28 cellular contexts compared by ENCODE assay signal in genomic region chr16:86117235-86117634, GRCh38.
"Had no signal": no experiment of that assay in that cellular context is flagged by ENCODE, and none has a peak within 500 bp of the region (broad histone marks: within the 10 kb centered on the region; RNA-seq: fewer than 3 reads in every experiment).

No MANE protein-coding gene starts in this region.

- FAIRE-seq: islet of Langerhans, urothelium cell line had no signal

- H3K4me1 Mint-ChIP-seq: immature natural killer cell had no signal

- H3K36me3 ChIP-seq: heart left ventricle, left lung, lower lobe of right lung, neutrophil, suprapubic skin, thoracic aorta, tibial artery, upper lobe of right lung had no signal

- DNase-seq: heart left ventricle; hypothalamus; immature natural killer cell; kidney glomerular epithelial cell; left cardiac atrium; left lung; lower lobe of right lung; mammary epithelial cell; mesenchymal stem cell; naive thymus-derived CD8-positive, alpha-beta T cell; occipital lobe; psoas muscle; stimulated activated CD4-positive, alpha-beta T cell treated with anti-CD3 and anti-CD28 coated beads, Interleukin-2, amount 100 ng/mL, for 24 hours; stimulated activated CD4-positive, alpha-beta T cell treated with anti-CD3 and anti-CD28 coated beads, Interleukin-4, amount 100 ng/mL, for 1 hour; stimulated activated naive B cell treated with anti-CD40 and anti-IgM and Interleukin-4, amounts not matched to agents 10 μg/mL and 1 μg/mL and 100 μg/mL, for 72 hours; trophoblast cell; upper lobe of right lung had no signal

- H3K9ac ChIP-seq: parathyroid adenoma had no signal

- H3K4me1 ChIP-seq: heart left ventricle, left lung, lower lobe of right lung, parathyroid adenoma, psoas muscle, suprapubic skin, tibial artery, upper lobe of right lung had no signal

- H3K27ac Mint-ChIP-seq: immature natural killer cell; naive thymus-derived CD8-positive, alpha-beta T cell; stimulated activated naive B cell treated with anti-CD40 and anti-IgM and Interleukin-4, amounts not matched to agents 10 μg/mL and 1 μg/mL and 100 μg/mL, for 72 hours; stimulated activated naive CD8-positive, alpha-beta T cell treated with anti-CD3 and anti-CD28 coated beads, Interleukin-15, Interleukin-2, amounts not matched to agents 100 ng/mL and 50 ng/mL, for 24 hours had no signal

- H3K9me3 ChIP-seq: heart left ventricle, left lung, lower lobe of right lung, neutrophil, psoas muscle, suprapubic skin, thoracic aorta, tibial artery, upper lobe of right lung had no signal

- H3K4me3 ChIP-seq: heart left ventricle, left lung, lower lobe of right lung, psoas muscle, smooth muscle cell, suprapubic skin, thoracic aorta, tibial artery, upper lobe of right lung had no signal

- H3K4me3 Mint-ChIP-seq: immature natural killer cell; naive thymus-derived CD8-positive, alpha-beta T cell; neural crest cell; stimulated activated naive B cell treated with anti-CD40 and anti-IgM and Interleukin-4, amounts not matched to agents 10 μg/mL and 1 μg/mL and 100 μg/mL, for 72 hours; stimulated activated naive CD8-positive, alpha-beta T cell treated with anti-CD3 and anti-CD28 coated beads, Interleukin-15, Interleukin-2, amounts not matched to agents 100 ng/mL and 50 ng/mL, for 24 hours had no signal

- H3K36me3 Mint-ChIP-seq: immature natural killer cell; naive thymus-derived CD8-positive, alpha-beta T cell; stimulated activated naive B cell treated with anti-CD40 and anti-IgM and Interleukin-4, amounts not matched to agents 10 μg/mL and 1 μg/mL and 100 μg/mL, for 72 hours had no signal

- H3K27me3 ChIP-seq: upper lobe of right lung had no signal

- H3K9me3 Mint-ChIP-seq: immature natural killer cell; naive thymus-derived CD8-positive, alpha-beta T cell; nephron; neural crest cell; stimulated activated naive B cell treated with anti-CD40 and anti-IgM and Interleukin-4, amounts not matched to agents 10 μg/mL and 1 μg/mL and 100 μg/mL, for 72 hours; stimulated activated naive CD8-positive, alpha-beta T cell treated with anti-CD3 and anti-CD28 coated beads, Interleukin-15, Interleukin-2, amounts not matched to agents 100 ng/mL and 50 ng/mL, for 24 hours had no signal

- ATAC-seq: heart left ventricle; left cardiac atrium; left lung; lower lobe of right lung; naive thymus-derived CD8-positive, alpha-beta T cell; psoas muscle; stimulated activated naive B cell treated with anti-CD40 and anti-IgM and Interleukin-4, amounts not matched to agents 10 μg/mL and 1 μg/mL and 100 μg/mL, for 72 hours; upper lobe of right lung had no signal

- H2AFZ ChIP-seq: parathyroid adenoma had no signal

- H3K27ac ChIP-seq: heart left ventricle, left lung, lower lobe of right lung, neutrophil, parathyroid adenoma, psoas muscle, suprapubic skin, thoracic aorta, tibial artery, upper lobe of right lung had no signal
